ENCODE assay signal across 19 cellular contexts in the genomic region with DNA sequence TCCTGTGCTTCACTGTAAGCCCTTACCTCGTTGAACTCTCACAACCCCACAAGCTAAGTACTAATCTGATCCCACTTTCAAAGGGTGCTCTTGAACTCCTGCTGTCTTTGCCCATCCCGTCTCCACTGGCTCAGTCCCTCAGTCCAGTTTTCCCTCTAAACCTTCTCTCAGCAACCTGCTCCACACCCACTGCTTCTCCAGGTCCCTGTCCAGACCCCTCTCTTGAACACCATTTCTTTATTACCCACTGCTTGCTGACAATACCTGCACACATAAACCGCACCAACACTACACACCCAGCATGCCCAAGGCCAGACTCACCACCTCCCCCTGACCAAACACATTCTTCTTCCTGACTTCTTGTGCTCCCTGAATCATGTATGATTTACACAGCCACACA.
"Had no signal": no experiment of that assay in that cellular context is flagged by ENCODE, and none has a peak within 500 bp of the region (broad histone marks: within the 10 kb centered on the region; RNA-seq: fewer than 3 reads in every experiment).

No MANE protein-coding gene starts in this region.

- H3K4me3 Mint-ChIP-seq: endodermal cell, nephron had no signal

- H3K4me1 ChIP-seq: colonic mucosa, left lung, lower lobe of right lung, suprapubic skin, tibial artery, upper lobe of left lung, uterus had no signal

- H3K36me3 Mint-ChIP-seq: naive B cell had no signal

- H3K27ac ChIP-seq: colonic mucosa, left lung, lower lobe of right lung, neutrophil, suprapubic skin, tibial artery, upper lobe of left lung, uterus had no signal

- H3K36me3 ChIP-seq: colonic mucosa, left lung, lower lobe of right lung, neutrophil, suprapubic skin, tibial artery, upper lobe of left lung, uterus had no signal

- ATAC-seq: left lung; lower lobe of right lung; stimulated activated naive CD8-positive, alpha-beta T cell treated with anti-CD3 and anti-CD28 coated beads, Interleukin-15, Interleukin-2, amounts not matched to agents 100 U/mL and 50 U/mL, for 24 hours had no signal

- H3K27me3 ChIP-seq: colonic mucosa, left lung, neutrophil, suprapubic skin, tibial artery, upper lobe of left lung, uterus had no signal

- H3K9me3 Mint-ChIP-seq: nephron had no signal

- H3K4me3 ChIP-seq: colonic mucosa, left lung, lower lobe of right lung, suprapubic skin, tibial artery, upper lobe of left lung, uterus had no signal

- H3K4me1 Mint-ChIP-seq: naive B cell had no signal

- DNase-seq: colonic mucosa; effector CD4-positive, alpha-beta T cell; endodermal cell; foreskin melanocyte; hypothalamus; left lung; lower lobe of right lung; mesenchymal stem cell; naive B cell; right cardiac atrium; small intestine; stimulated activated CD4-positive, alpha-beta T cell treated with anti-CD3 and anti-CD28 coated beads, Interleukin-12 subunit alpha, Interleukin-12 subunit beta, amount 100 ng/mL, for 4 hours; stimulated activated naive CD8-positive, alpha-beta T cell treated with anti-CD3 and anti-CD28 coated beads, Interleukin-15, Interleukin-2, amounts not matched to agents 100 U/mL and 50 U/mL, for 24 hours; tibial artery; upper lobe of left lung; uterus had no signal

- H3K9me3 ChIP-seq: colonic mucosa, left lung, lower lobe of right lung, neutrophil, suprapubic skin, tibial artery, upper lobe of left lung, uterus had no signal

- H3K27ac Mint-ChIP-seq: naive B cell, nephron had no signal
